23 cellular contexts compared by ENCODE assay signal in genomic region chr5:80211292-80211691, GRCh38. TPM values are rescaled to one million over a fixed set of nuclear protein-coding genes. Genes with fewer than 3 reads are reported as not detected.
DNase-seq lines count a peak whose midpoint lies in the region; ATAC-seq and TF ChIP-seq lines count a peak whose summit lies in the region.
"Had no signal": no experiment of that assay in that cellular context is flagged by ENCODE, and none has a peak within 500 bp of the region (broad histone marks: within the 10 kb centered on the region; RNA-seq: fewer than 3 reads in every experiment).

No MANE protein-coding gene starts in this region.

- WGBS in esophagus muscularis mucosa = 86% methylated on average over 5 of the region's 5 CpGs

- TF ChIP-seq EP300 in esophagus muscularis mucosa (IDR thresholded peaks at IDR 0.05) = no peak

- H3K4me1 ChIP-seq in esophagus muscularis mucosa = peaks cover 0 to 13% (median 4%) of the 10 kb centered on the region in 4 donors
- H3K4me1 ChIP-seq: breast epithelium had no signal

- no peak overlapping the region for H3K27ac ChIP-seq in esophagus muscularis mucosa (replicated peaks in 1 of 4)
- H3K27ac ChIP-seq: BLaER1, SJSA1 had no signal

- no peak for DNase-seq in activated naive CD4-positive, alpha-beta T cell treated with anti-CD3 and anti-CD28 coated beads, Interleukin-2, amount 10 ng/mL, durations not matched to agents 7 days and 5 days
- no peak for DNase-seq in activated naive CD4-positive, alpha-beta T cell treated with anti-CD3 and anti-CD28 coated beads, Interleukin-2, amount 50 U/mL, for 16 hours
- peak; percentile 80 for DNase-seq in Jurkat, Clone E6-1 (ENCODE audit: low read depth, low spot score)
- DNase-seq in activated naive CD8-positive, alpha-beta T cell treated with anti-CD3 and anti-CD28 coated beads, Interleukin-2, amount 10 ng/mL, durations not matched to agents 7 days and 5 days = no peak
- DNase-seq in stimulated activated naive B cell treated with anti-CD40 and anti-IgM and Interleukin-4, amounts not matched to agents 10 μg/mL and 1 μg/mL and 100 μg/mL, for 72 hours = no peak
- DNase-seq in esophagus muscularis mucosa (ENCODE audit: extremely low spot score) = no peak
- DNase-seq: activated CD8-positive, alpha-beta memory T cell treated with anti-CD3 and anti-CD28 coated beads, Interleukin-2, amount 50 U/mL, for 4 hours; activated effector memory CD4-positive, alpha-beta T cell treated with Interleukin-2 at 50 U/mL for 16 hours; Calu3; DND-41; effector CD4-positive, alpha-beta T cell; glutamatergic neuron; MV-4-11; naive B cell; NCI-H1436 treated with DMSO at 0.1 percent for 48 hours; NCI-H774; T-helper 1 cell had no signal

- H3K9me3 Mint-ChIP-seq in activated naive CD4-positive, alpha-beta T cell treated with anti-CD3 and anti-CD28 coated beads, Interleukin-2, amount 10 ng/mL, durations not matched to agents 7 days and 5 days = no peaks in the 10 kb centered on the region
- H3K9me3 Mint-ChIP-seq in activated naive CD8-positive, alpha-beta T cell treated with anti-CD3 and anti-CD28 coated beads, Interleukin-2, amount 10 ng/mL, durations not matched to agents 7 days and 5 days = no peaks in the 10 kb centered on the region
- H3K9me3 Mint-ChIP-seq in stimulated activated naive B cell treated with anti-CD40 and anti-IgM and Interleukin-4, amounts not matched to agents 10 μg/mL and 1 μg/mL and 100 μg/mL, for 72 hours = peaks cover 1 to 6% of the 10 kb centered on the region in 2 donors
- H3K9me3 Mint-ChIP-seq: naive B cell had no signal

- CTCF ChIA-PET in activated naive CD4-positive, alpha-beta T cell treated with anti-CD3 and anti-CD28 coated beads, Interleukin-2, amount 10 ng/mL, durations not matched to agents 7 days and 5 days (lab: Charles Lee) = interaction anchor here (0.6 to 2.0 kb wide), 4 partner anchors 8 to 99 kb away, joined by 3 to 8 read pairs (median 4); partner anchors contain the start of gene SERINC5

- peaks cover 73% of the 10 kb centered on the region for H3K36me3 Mint-ChIP-seq in activated naive CD4-positive, alpha-beta T cell treated with anti-CD3 and anti-CD28 coated beads, Interleukin-2, amount 10 ng/mL, durations not matched to agents 7 days and 5 days
- H3K36me3 Mint-ChIP-seq in activated naive CD8-positive, alpha-beta T cell treated with anti-CD3 and anti-CD28 coated beads, Interleukin-2, amount 10 ng/mL, durations not matched to agents 7 days and 5 days = peaks cover 42% of the 10 kb centered on the region
- peaks cover 2 to 16% of the 10 kb centered on the region in 2 donors for H3K36me3 Mint-ChIP-seq in stimulated activated naive B cell treated with anti-CD40 and anti-IgM and Interleukin-4, amounts not matched to agents 10 μg/mL and 1 μg/mL and 100 μg/mL, for 72 hours

- ATAC-seq in activated naive CD8-positive, alpha-beta T cell treated with anti-CD3 and anti-CD28 coated beads, Interleukin-2, amount 10 ng/mL, durations not matched to agents 7 days and 5 days (ENCODE audit: low read depth) = no peak
- no peak for ATAC-seq in stimulated activated naive B cell treated with anti-CD40 and anti-IgM and Interleukin-4, amounts not matched to agents 10 μg/mL and 1 μg/mL and 100 μg/mL, for 72 hours (replicated peaks)
- ATAC-seq in GM18511 (IDR thresholded peaks at IDR 0.05; ENCODE audit: unreplicated experiment) = no peak

- no peaks in the 10 kb centered on the region for H3K27me3 ChIP-seq in esophagus muscularis mucosa
- H3K27me3 ChIP-seq: BLaER1, breast epithelium, SJSA1 had no signal

- H3K9me3 ChIP-seq in esophagus muscularis mucosa = no peaks in the 10 kb centered on the region
- H3K9me3 ChIP-seq: breast epithelium, SJSA1 had no signal

- peak overlapping the region; percentile 17 for H3K4me3 Mint-ChIP-seq in activated naive CD4-positive, alpha-beta T cell treated with anti-CD3 and anti-CD28 coated beads, Interleukin-2, amount 10 ng/mL, durations not matched to agents 7 days and 5 days
- H3K4me3 Mint-ChIP-seq in activated naive CD8-positive, alpha-beta T cell treated with anti-CD3 and anti-CD28 coated beads, Interleukin-2, amount 10 ng/mL, durations not matched to agents 7 days and 5 days = peak overlapping the region; percentile 58
- H3K4me3 Mint-ChIP-seq in stimulated activated naive B cell treated with anti-CD40 and anti-IgM and Interleukin-4, amounts not matched to agents 10 μg/mL and 1 μg/mL and 100 μg/mL, for 72 hours = no peak overlapping the region
- H3K4me3 Mint-ChIP-seq: mesothelial cell of epicardium, naive B cell, type B pancreatic cell had no signal

- no peaks in the 10 kb centered on the region for H3K36me3 ChIP-seq in esophagus muscularis mucosa
- H3K36me3 ChIP-seq: breast epithelium, SJSA1 had no signal

- H3K27ac Mint-ChIP-seq in activated naive CD4-positive, alpha-beta T cell treated with anti-CD3 and anti-CD28 coated beads, Interleukin-2, amount 10 ng/mL, durations not matched to agents 7 days and 5 days = peak overlapping the region; percentile 79
- peak overlapping the region; percentile 81 for H3K27ac Mint-ChIP-seq in activated naive CD8-positive, alpha-beta T cell treated with anti-CD3 and anti-CD28 coated beads, Interleukin-2, amount 10 ng/mL, durations not matched to agents 7 days and 5 days
- H3K27ac Mint-ChIP-seq in stimulated activated naive B cell treated with anti-CD40 and anti-IgM and Interleukin-4, amounts not matched to agents 10 μg/mL and 1 μg/mL and 100 μg/mL, for 72 hours = peak overlapping the region; percentile 34
- H3K27ac Mint-ChIP-seq: naive B cell, type B pancreatic cell had no signal

- no peak for TF ChIP-seq POLR2A in esophagus muscularis mucosa (IDR thresholded peaks at IDR 0.05; ENCODE audit: low read depth)

- H3K4me3 ChIP-seq in Jurkat, Clone E6-1 (ENCODE audit: low read length) = peak overlapping the region; percentile 42
- H3K4me3 ChIP-seq in esophagus muscularis mucosa = no peak overlapping the region
- H3K4me3 ChIP-seq: BLaER1, breast epithelium, SJSA1 had no signal

- intact Hi-C loops in esophagus muscularis mucosa (cut with DNase I) = no loop called here

- peaks cover 91% of the 10 kb centered on the region for H3K4me1 Mint-ChIP-seq in activated naive CD4-positive, alpha-beta T cell treated with anti-CD3 and anti-CD28 coated beads, Interleukin-2, amount 10 ng/mL, durations not matched to agents 7 days and 5 days
- peaks cover 74% of the 10 kb centered on the region for H3K4me1 Mint-ChIP-seq in activated naive CD8-positive, alpha-beta T cell treated with anti-CD3 and anti-CD28 coated beads, Interleukin-2, amount 10 ng/mL, durations not matched to agents 7 days and 5 days
- peaks cover 14 to 24% of the 10 kb centered on the region in 2 donors for H3K4me1 Mint-ChIP-seq in stimulated activated naive B cell treated with anti-CD40 and anti-IgM and Interleukin-4, amounts not matched to agents 10 μg/mL and 1 μg/mL and 100 μg/mL, for 72 hours

- no peak for TF ChIP-seq CTCF in esophagus muscularis mucosa (IDR thresholded peaks at IDR 0.05)

- POLR2A ChIA-PET in activated naive CD8-positive, alpha-beta T cell treated with anti-CD3 and anti-CD28 coated beads, Interleukin-2, amount 10 ng/mL, durations not matched to agents 7 days and 5 days (lab: Charles Lee) = interaction anchor here (0.9 to 4.9 kb wide), 4 partner anchors 18 to 44 kb away, joined by 3 to 30 read pairs (median 16); partner anchors contain the start of gene SERINC5

- no peaks in the 10 kb centered on the region for H3K27me3 Mint-ChIP-seq in activated naive CD4-positive, alpha-beta T cell treated with anti-CD3 and anti-CD28 coated beads, Interleukin-2, amount 10 ng/mL, durations not matched to agents 7 days and 5 days
- H3K27me3 Mint-ChIP-seq in activated naive CD8-positive, alpha-beta T cell treated with anti-CD3 and anti-CD28 coated beads, Interleukin-2, amount 10 ng/mL, durations not matched to agents 7 days and 5 days = no peaks in the 10 kb centered on the region
- no peaks in the 10 kb centered on the region for H3K27me3 Mint-ChIP-seq in stimulated activated naive B cell treated with anti-CD40 and anti-IgM and Interleukin-4, amounts not matched to agents 10 μg/mL and 1 μg/mL and 100 μg/mL, for 72 hours
- H3K27me3 Mint-ChIP-seq: naive B cell, type B pancreatic cell had no signal

RNA-seq across cellular contexts. Expression of gene SERINC5, which starts 44.6 kb away (rescaled TPM):
- 50.4 TPM for polyA plus RNA-seq in Jurkat, Clone E6-1 (2012; ENCODE audit: insufficient read depth, insufficient read length)
- 10 to 100 TPM; 70.2 to 78.3 TPM for total RNA-seq in activated naive CD8-positive, alpha-beta T cell treated with anti-CD3 and anti-CD28 coated beads, Interleukin-2, amount 10 ng/mL, durations not matched to agents 7 days and 5 days
- 1 to 10 TPM; 5.8 to 9.1 (median 8.3) TPM for total RNA-seq in esophagus muscularis mucosa

Comparison
In these comparisons a context has a peak if more than half of its experiments do, and no peak if none do; other contexts are left out.
1. H3K4me3 Mint-ChIP-seq: peak in activated naive CD4-positive, alpha-beta T cell treated with anti-CD3 and anti-CD28 coated beads, Interleukin-2, amount 10 ng/mL, durations not matched to agents 7 days and 5 days (single experiment) and activated naive CD8-positive, alpha-beta T cell treated with anti-CD3 and anti-CD28 coated beads, Interleukin-2, amount 10 ng/mL, durations not matched to agents 7 days and 5 days (single experiment); none in stimulated activated naive B cell treated with anti-CD40 and anti-IgM and Interleukin-4, amounts not matched to agents 10 μg/mL and 1 μg/mL and 100 μg/mL, for 72 hours (0 of 2).
2. RNA of gene SERINC5, which starts 44.6 kb away (total RNA-seq): 70.2 to 78.3 TPM in activated naive CD8-positive, alpha-beta T cell treated with anti-CD3 and anti-CD28 coated beads, Interleukin-2, amount 10 ng/mL, durations not matched to agents 7 days and 5 days; 5.8 to 9.1 TPM in esophagus muscularis mucosa; every median in the first group is over 4 times any median in the second.
3. Peak in every context shown above with its lines, with median percentiles within 50 percentile points of each other: H3K27ac Mint-ChIP-seq.